ENCODE assay signal across 8 cellular contexts in genomic region chr17:37490022-37490587, GRCh38. TPM values are rescaled to one million over a fixed set of nuclear protein-coding genes. Genes with fewer than 3 reads are reported as not detected.
DNase-seq lines count a peak whose midpoint lies in the region; ATAC-seq and TF ChIP-seq lines count a peak whose summit lies in the region.

No MANE protein-coding gene starts in this region.

- H3K27ac Mint-ChIP-seq in T-helper 17 cell: peak overlapping the region; percentile 93

- H3K4me1 Mint-ChIP-seq in T-helper 17 cell: peaks cover 20% of the 10 kb centered on the region

- H3K27ac ChIP-seq in gastrocnemius medialis: peak overlapping the region; percentile 84 to 99 (median 88)

- peak overlapping the region; percentile 98 for H3K4me3 Mint-ChIP-seq in T-helper 17 cell

- peak; percentile 48 for ATAC-seq in GM21423 (IDR thresholded peaks at IDR 0.05; ENCODE audit: unreplicated experiment)
- peak; percentile 73 for ATAC-seq in T-helper 17 cell
- ATAC-seq in gastrocnemius medialis: peak; percentile 15 to 20

- TF ChIP-seq POLR2A in gastrocnemius medialis (IDR thresholded peaks at IDR 0.05): no peak

- DNase-seq in DMS79 treated with DMSO at 0.1 percent for 48 hours (lab: John Stamatoyannopoulos, UW): peak; percentile 70
- DNase-seq in Jurkat, Clone E6-1 (ENCODE audit: low read depth, low spot score): peak; percentile 39
- DNase-seq in T-helper 17 cell: peak; percentile 57 to 64 (median 58)
- DNase-seq in amniotic stem cell (lab: John Stamatoyannopoulos, UW): peak; percentile 57
- peak in 34 of 51 donors; percentile 10 to 72 (median 46) for DNase-seq in hypothalamus (lab: John Stamatoyannopoulos, UW)
- peak; percentile 13 to 44 for DNase-seq in gastrocnemius medialis
- DNase-seq in HuH-7.5 (ENCODE audit: low spot score): no peak

- H3K27me3 ChIP-seq in gastrocnemius medialis: no peaks in the 10 kb centered on the region

- peaks cover 2% of the 10 kb centered on the region for H3K36me3 Mint-ChIP-seq in T-helper 17 cell (ENCODE audit: low read depth)

- H3K9me3 ChIP-seq in T-helper 17 cell (ENCODE audit: control insufficient read depth, low read length, poor library complexity, severe bottlenecking): no peaks in the 10 kb centered on the region
- H3K9me3 ChIP-seq in gastrocnemius medialis: no peaks in the 10 kb centered on the region

- H3K4me1 ChIP-seq in gastrocnemius medialis: peaks cover 22 to 29% of the 10 kb centered on the region in 2 donors

- intact Hi-C loops in gastrocnemius medialis (cut with DNase I; ENCODE audit: low total_unique reads): no loop called here

- in situ Hi-C loops in gastrocnemius medialis (cut with MboI; ENCODE audit: low sequenced_read_pairs in 4 of 4): no loop called here

- peak overlapping the region; percentile 74 for H3K4me3 ChIP-seq in Jurkat, Clone E6-1 (ENCODE audit: low read length)
- peak overlapping the region; percentile 72 to 96 (median 84) for H3K4me3 ChIP-seq in gastrocnemius medialis

- H3K36me3 ChIP-seq in gastrocnemius medialis: no peaks in the 10 kb centered on the region

- TF ChIP-seq CTCF in gastrocnemius medialis (IDR thresholded peaks at IDR 0.05 in 4 of 5, conservative IDR thresholded peaks at IDR 0.05 in 1 of 5): peak in 4 of 5 experiments; percentile 20 to 50 (median 34)

- H3K27me3 Mint-ChIP-seq in T-helper 17 cell: no peaks in the 10 kb centered on the region

RNA-seq across cellular contexts. Expression of gene DUSP14, which starts 0.4 kb away (rescaled TPM):
- polyA plus RNA-seq in Jurkat, Clone E6-1 (2012; ENCODE audit: insufficient read depth, insufficient read length): 30.7 TPM
- total RNA-seq in T-helper 17 cell: 1 to 10 TPM; 3.9 to 4.4 TPM
- 10 to 100 TPM; 10.2 to 15.1 (median 11.3) TPM for total RNA-seq in gastrocnemius medialis

Comparison
In these comparisons a context has a peak if more than half of its experiments do, and no peak if none do; other contexts are left out.
1. ATAC-seq: peak in every context shown above with its lines; median percentile 73 in T-helper 17 cell; 48 in GM21423; 18 in gastrocnemius medialis.